16 cellular contexts compared by ENCODE assay signal in genomic region chr4:125105561-125105960, GRCh38.
DNase-seq lines count a peak whose midpoint lies in the region; ATAC-seq and TF ChIP-seq lines count a peak whose summit lies in the region.
"Had no signal": no experiment of that assay in that cellular context is flagged by ENCODE, and none has a peak within 500 bp of the region (broad histone marks: within the 10 kb centered on the region; RNA-seq: fewer than 3 reads in every experiment).

No MANE protein-coding gene starts in this region.

- H3K4me1 ChIP-seq in IMR-90 (ENCODE audit: control insufficient read depth, insufficient read depth, low read length) (0 out of 2 replicates have a peak, but pooled peaks cover 2% of the 10 kb centered on the region), smooth muscle cell (ENCODE audit: low read depth) (no peaks in the 10 kb centered on the region)

- H3K36me3 ChIP-seq in IMR-90 (ENCODE audit: control insufficient read depth, insufficient read depth, low read length) = no peaks in the 10 kb centered on the region
- no peaks in the 10 kb centered on the region for H3K36me3 ChIP-seq in smooth muscle cell (ENCODE audit: low read depth)

- no peak overlapping the region for H4K8ac ChIP-seq in IMR-90 (ENCODE audit: low read depth in 2 of 2, low read length in 2 of 2)

- H3K56ac ChIP-seq in IMR-90 (ENCODE audit: extremely low read depth, insufficient read depth, low read length) = no peak overlapping the region

- no peak overlapping the region for H2AK5ac ChIP-seq in IMR-90 (ENCODE audit: low read depth, low read length)

- no peak overlapping the region for H2BK5ac ChIP-seq in IMR-90 (ENCODE audit: low read depth, low read length, poor library complexity, severe bottlenecking)

- no peak for TF ChIP-seq POLR2A in IMR-90 (IDR thresholded peaks at IDR 0.05; ENCODE audit: low read depth, low read length)

- H3K4me2 ChIP-seq in IMR-90 (ENCODE audit: low read depth, low read length) (no peak overlapping the region), smooth muscle cell (no peak overlapping the region)

- no peak overlapping the region for H3K14ac ChIP-seq in IMR-90 (replicated peaks; ENCODE audit: low read depth, low read length)

- no peaks in the 10 kb centered on the region for H3K27me3 ChIP-seq in IMR-90 (ENCODE audit: control insufficient read depth, insufficient read depth, low read length)
- no peaks in the 10 kb centered on the region for H3K27me3 ChIP-seq in smooth muscle cell (ENCODE audit: low read depth)

- ATAC-seq in IMR-90 (ENCODE audit: low read depth) = no peak

- POLR2A ChIA-PET in IMR-90 (lab: Charles Lee; ENCODE audit: unreplicated experiment) = no interaction called here

- no peak overlapping the region for H3K9ac ChIP-seq in IMR-90 (ENCODE audit: low read depth, low read length)
- no peak overlapping the region for H3K9ac ChIP-seq in smooth muscle cell (ENCODE audit: low read depth)

- no peaks in the 10 kb centered on the region for H3K79me1 ChIP-seq in IMR-90 (ENCODE audit: low read depth in 1 of 2, low read length in 2 of 2)

- no peaks in the 10 kb centered on the region for H3K79me2 ChIP-seq in smooth muscle cell (ENCODE audit: low read depth)

- H3F3A ChIP-seq in smooth muscle cell (ENCODE audit: low read depth) = no peaks in the 10 kb centered on the region

- no peaks in the 10 kb centered on the region for H3K9me3 ChIP-seq in IMR-90 (ENCODE audit: control insufficient read depth, insufficient read depth, low read length)
- H3K9me3 ChIP-seq in smooth muscle cell (replicated peaks; ENCODE audit: low read depth) = no peaks in the 10 kb centered on the region

- no peak overlapping the region for H2AFZ ChIP-seq in IMR-90 (replicated peaks; ENCODE audit: low read length, poor library complexity)
- H2AFZ ChIP-seq in smooth muscle cell (ENCODE audit: low read depth) = no peak overlapping the region

- no peak overlapping the region; the same call in 1 of the 2 replicates for H4K5ac ChIP-seq in IMR-90 (ENCODE audit: low read depth, low read length)

- CTCF ChIA-PET in IMR-90 (lab: Yijun Ruan, JAX) = no interaction called here

- no peak overlapping the region for H2AK9ac ChIP-seq in IMR-90 (replicated peaks; ENCODE audit: low read depth, low read length, poor library complexity)

- BruUV-seq in IMR-90 (replicated peaks; lab: Mats Ljungman, UMichigan) = no TSS peak

- peak; percentile 44 for DNase-seq in DMS 273 (lab: John Stamatoyannopoulos, UW; ENCODE audit: unreplicated experiment)
- no peak for DNase-seq in DMS 273 treated with DMSO at 0.1 percent for 48 hours (lab: John Stamatoyannopoulos, UW)
- DNase-seq in IMR-90 = peak; percentile 32
- peak; percentile 54 for DNase-seq in dedifferentiated amniotic fluid mesenchymal stem cell (ENCODE audit: extremely low spot score)
- peak; percentile 23 to 47 for DNase-seq in foreskin fibroblast
- DNase-seq in NCI-H446 (lab: John Stamatoyannopoulos, UW) = no peak
- no peak for DNase-seq in germinal center (ENCODE audit: low spot score)
- no peak for DNase-seq in smooth muscle cell (lab: John Stamatoyannopoulos, UW; ENCODE audit: unreplicated experiment)
- DNase-seq: COR-L47, DMS53, Karpas-422, NCI-H1436, NCI-H2029 treated with DMSO at 0.1 percent for 48 hours, NCI-H510A treated with DMSO at 0.1 percent for 48 hours, SIG-M5 had no signal

- no peaks in the 10 kb centered on the region for H3K9me1 ChIP-seq in IMR-90 (ENCODE audit: insufficient read depth, low read length)

- intact Hi-C loops in IMR-90 (cut with micrococcal nuclease) = no loop called here

- no peak overlapping the region for H2BK20ac ChIP-seq in IMR-90 (ENCODE audit: low read depth, low read length)

- no peak overlapping the region for H3K4ac ChIP-seq in IMR-90 (ENCODE audit: low read depth, low read length)

- dilution Hi-C loops in IMR-90 (cut with HindIII; ENCODE audit: low sequenced_read_pairs, unreplicated experiment) = no loop called here

- H3K4me3 ChIP-seq in IMR-90 (ENCODE audit: insufficient read depth, low read depth, low read length) (no peak overlapping the region), foreskin fibroblast (ENCODE audit: low read depth in 1 of 2, low read length in 2 of 2) (no peak overlapping the region), smooth muscle cell (no peak overlapping the region)

- no peak for TF ChIP-seq RAD21 in IMR-90 (IDR thresholded peaks at IDR 0.05; ENCODE audit: low read length)

- H3K23ac ChIP-seq in IMR-90 (ENCODE audit: low read depth, low read length) = no peak overlapping the region

- H3K18ac ChIP-seq in IMR-90 (ENCODE audit: low read depth, low read length) = no peak overlapping the region

- no peak overlapping the region for H2BK15ac ChIP-seq in IMR-90 (ENCODE audit: low read depth, low read length)

- H3K27ac ChIP-seq in IMR-90 (ENCODE audit: insufficient read depth, low read length) (no peak overlapping the region), smooth muscle cell (ENCODE audit: low read depth) (no peak overlapping the region)
- H3K27ac ChIP-seq: 22Rv1 had no signal

- no peak for TF ChIP-seq CTCF in IMR-90 (conservative IDR thresholded peaks at IDR 0.05; ENCODE audit: low read depth, low read length)
- no peak for TF ChIP-seq CTCF in foreskin fibroblast (IDR thresholded peaks at IDR 0.05; ENCODE audit: low read depth, low read length)
- no peak for TF ChIP-seq CTCF in smooth muscle cell (IDR thresholded peaks at IDR 0.05; ENCODE audit: borderline replicate concordance, insufficient read depth, poor library complexity, severe bottlenecking)

- in situ Hi-C loops in IMR-90 (cut with MboI; ENCODE audit: low sequenced_read_pairs) = no loop called here

- H4K20me1 ChIP-seq in IMR-90 (ENCODE audit: insufficient read depth, low read length) (no peaks in the 10 kb centered on the region), smooth muscle cell (ENCODE audit: low read depth) (no peaks in the 10 kb centered on the region)

- H2BK120ac ChIP-seq in IMR-90 (ENCODE audit: low read depth, low read length) = no peak overlapping the region

- WGBS in IMR-90 (ENCODE audit: extremely low coverage in 2 of 2, insufficient read length in 1 of 2), 2 experiments = 100% methylated on average over 2 of the region's 2 CpGs; no CpG with 5 or more reads in 1 of the 2 experiments
- 97% methylated on average over 2 of the region's 2 CpGs for WGBS in smooth muscle cell (ENCODE audit: low lambda C conversion rate)

- H4K91ac ChIP-seq in IMR-90 (ENCODE audit: insufficient read depth, low read depth, low read length) = no peak overlapping the region

TF ChIP-seq in IMR-90, 13 proteins besides CTCF, POLR2A, EP300 and RAD21:
- TF ChIP-seq RCOR1 (IDR thresholded peaks at IDR 0.05; ENCODE audit: insufficient replicate concordance, low read length) (no peak), NFE2L2 (IDR thresholded peaks at IDR 0.05; ENCODE audit: low read depth, low read length) (no peak), CEBPB (IDR thresholded peaks at IDR 0.05; ENCODE audit: low read depth, low read length) (peak; percentile 86), BHLHE40 (IDR thresholded peaks at IDR 0.05; ENCODE audit: low read depth, low read length) (no peak)

Comparison
In these comparisons a context has a peak if more than half of its experiments do, and no peak if none do; other contexts are left out.
1. DNase-seq: peak in DMS 273 (single experiment), IMR-90 (single experiment), dedifferentiated amniotic fluid mesenchymal stem cell (single experiment) and foreskin fibroblast (2 of 2); none in DMS 273 treated with DMSO at 0.1 percent for 48 hours (single experiment), NCI-H446 (0 of 2), germinal center (single experiment) and smooth muscle cell (single experiment).